8 cellular contexts compared by ENCODE assay signal in the genomic region with DNA sequence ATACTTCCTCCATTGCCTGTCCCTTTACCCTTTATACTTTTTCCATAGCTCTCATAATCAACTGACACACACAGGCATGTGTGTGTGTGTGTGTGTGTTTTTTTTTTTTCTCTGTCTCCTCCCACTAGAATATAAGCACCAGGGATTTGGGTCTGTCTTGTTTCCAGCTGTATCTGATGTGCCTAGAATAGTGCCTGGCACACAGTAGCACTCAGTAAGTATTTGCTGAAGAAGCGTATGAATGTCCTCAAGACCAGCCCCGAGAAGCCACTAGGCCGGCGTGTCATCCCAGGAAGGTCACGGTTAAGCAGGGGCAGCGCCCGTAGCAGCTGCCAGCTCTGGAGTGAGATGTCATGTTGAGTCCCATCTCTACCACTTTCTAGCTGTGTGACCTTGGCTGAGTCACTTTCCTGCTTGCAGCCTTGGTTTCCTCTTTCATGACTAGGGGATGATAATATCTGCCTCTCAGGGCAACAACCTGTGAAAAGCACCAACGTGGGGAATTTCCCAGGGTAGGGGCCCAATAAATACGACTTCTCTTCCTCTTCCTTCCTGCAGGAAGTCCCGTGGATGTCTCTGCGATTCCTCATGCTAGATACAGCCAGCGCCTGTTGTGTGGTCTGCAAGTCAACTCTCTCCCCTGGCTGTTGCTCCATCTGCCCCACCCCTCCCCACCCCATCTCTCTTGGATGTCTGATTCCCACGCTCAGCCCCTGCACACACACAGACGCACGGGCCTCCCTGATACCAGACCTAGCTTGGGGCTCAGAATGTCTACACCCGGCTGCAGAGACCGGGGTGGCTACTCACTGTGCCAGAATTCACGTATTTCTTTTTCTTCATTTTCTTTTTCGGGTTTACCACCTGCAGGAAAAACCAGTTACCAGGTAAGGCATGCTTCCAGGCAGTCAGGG. TPM values are rescaled to one million over a fixed set of nuclear protein-coding genes. Genes with fewer than 3 reads are reported as not detected.
DNase-seq lines count a peak whose midpoint lies in the region; ATAC-seq and TF ChIP-seq lines count a peak whose summit lies in the region.

No MANE protein-coding gene starts in this region.

- H3K27me3 ChIP-seq in CD8-positive, alpha-beta T cell (ENCODE audit: insufficient read depth, low read length), result no peaks in the 10 kb centered on the region

- no peaks in the 10 kb centered on the region for H3K9me3 Mint-ChIP-seq in CD8-positive, alpha-beta T cell
- peaks cover under 1% of the 10 kb centered on the region for H3K9me3 Mint-ChIP-seq in T-helper 1 cell treated with Interleukin-12 subunit alpha and Interleukin-12 subunit beta and Interleukin-4 antibody, amounts not matched to agents 30 μg/mL and 1 μg/mL, for 36 hours
- no peaks in the 10 kb centered on the region for H3K9me3 Mint-ChIP-seq in activated naive CD8-positive, alpha-beta T cell treated with anti-CD3 and anti-CD28 coated beads, Interleukin-2, amount 10 ng/mL, durations not matched to agents 7 days and 5 days

- ATAC-seq in CD8-positive, alpha-beta T cell, result peak; percentile 83
- ATAC-seq in HG02642 (IDR thresholded peaks at IDR 0.05; ENCODE audit: poor library complexity, unreplicated experiment), result peak; percentile 33
- ATAC-seq in activated naive CD8-positive, alpha-beta T cell treated with anti-CD3 and anti-CD28 coated beads, Interleukin-2, amount 10 ng/mL, durations not matched to agents 7 days and 5 days (ENCODE audit: low read depth), result peak; percentile 76

- H3K27ac Mint-ChIP-seq in CD8-positive, alpha-beta T cell, result peak overlapping the region; percentile 87
- peak overlapping the region; percentile 91 for H3K27ac Mint-ChIP-seq in T-helper 1 cell treated with Interleukin-12 subunit alpha and Interleukin-12 subunit beta and Interleukin-4 antibody, amounts not matched to agents 30 μg/mL and 1 μg/mL, for 36 hours
- H3K27ac Mint-ChIP-seq in activated naive CD8-positive, alpha-beta T cell treated with anti-CD3 and anti-CD28 coated beads, Interleukin-2, amount 10 ng/mL, durations not matched to agents 7 days and 5 days, result peak overlapping the region; percentile 68

- no peaks in the 10 kb centered on the region for H3K9me3 ChIP-seq in CD8-positive, alpha-beta T cell (ENCODE audit: low read length)

- H3K4me3 Mint-ChIP-seq in CD8-positive, alpha-beta T cell, result no peak overlapping the region
- peak overlapping the region; percentile 63 for H3K4me3 Mint-ChIP-seq in T-helper 1 cell treated with Interleukin-12 subunit alpha and Interleukin-12 subunit beta and Interleukin-4 antibody, amounts not matched to agents 30 μg/mL and 1 μg/mL, for 36 hours
- H3K4me3 Mint-ChIP-seq in activated naive CD8-positive, alpha-beta T cell treated with anti-CD3 and anti-CD28 coated beads, Interleukin-2, amount 10 ng/mL, durations not matched to agents 7 days and 5 days, result peak overlapping the region; percentile 38

- H3K27me3 Mint-ChIP-seq in CD8-positive, alpha-beta T cell (ENCODE audit: low read depth), result no peaks in the 10 kb centered on the region
- no peaks in the 10 kb centered on the region for H3K27me3 Mint-ChIP-seq in T-helper 1 cell treated with Interleukin-12 subunit alpha and Interleukin-12 subunit beta and Interleukin-4 antibody, amounts not matched to agents 30 μg/mL and 1 μg/mL, for 36 hours (ENCODE audit: low read depth)
- H3K27me3 Mint-ChIP-seq in activated naive CD8-positive, alpha-beta T cell treated with anti-CD3 and anti-CD28 coated beads, Interleukin-2, amount 10 ng/mL, durations not matched to agents 7 days and 5 days, result no peaks in the 10 kb centered on the region

- no peak overlapping the region for H3K4me3 ChIP-seq in CD8-positive, alpha-beta T cell (ENCODE audit: low read depth, low read length)

- no peaks in the 10 kb centered on the region for H3K36me3 ChIP-seq in CD8-positive, alpha-beta T cell (ENCODE audit: insufficient read depth, low read length)

- no peak overlapping the region for H3K27ac ChIP-seq in CD8-positive, alpha-beta T cell (ENCODE audit: low read depth, low read length)

- H3K36me3 Mint-ChIP-seq in CD8-positive, alpha-beta T cell, result no peaks in the 10 kb centered on the region
- peaks cover 3% of the 10 kb centered on the region for H3K36me3 Mint-ChIP-seq in T-helper 1 cell treated with Interleukin-12 subunit alpha and Interleukin-12 subunit beta and Interleukin-4 antibody, amounts not matched to agents 30 μg/mL and 1 μg/mL, for 36 hours (ENCODE audit: low read depth)
- no peaks in the 10 kb centered on the region for H3K36me3 Mint-ChIP-seq in activated naive CD8-positive, alpha-beta T cell treated with anti-CD3 and anti-CD28 coated beads, Interleukin-2, amount 10 ng/mL, durations not matched to agents 7 days and 5 days

- POLR2A ChIA-PET in CD8-positive, alpha-beta T cell (lab: Charles Lee), result interaction anchor here (0.6 kb wide), 1 partner anchor 155 kb away, joined by 3 read pairs; no protein-coding TSS in a partner anchor
- POLR2A ChIA-PET in activated naive CD8-positive, alpha-beta T cell treated with anti-CD3 and anti-CD28 coated beads, Interleukin-2, amount 10 ng/mL, durations not matched to agents 7 days and 5 days (lab: Charles Lee), result no interaction called here

- H3K4me1 ChIP-seq in CD8-positive, alpha-beta T cell (ENCODE audit: insufficient read depth, low read length), result peaks cover 15% of the 10 kb centered on the region

- intact Hi-C loops in CD8-positive, alpha-beta T cell (cut with DNase I, micrococcal nuclease), result loop anchor here in 1 of 2 experiments (1.0 kb wide), 1 partner anchor 75 kb away; no protein-coding TSS in a partner anchor

- CTCF ChIA-PET in CD8-positive, alpha-beta T cell (lab: Charles Lee), result interaction anchor here (1.0 to 1.5 kb wide), 2 partner anchors 132 to 417 kb away, joined by 3 to 7 read pairs; no protein-coding TSS in a partner anchor

- no peak for TF ChIP-seq CTCF in CD8-positive, alpha-beta T cell (IDR thresholded peaks at IDR 0.05)

- peak; percentile 33 to 75 (median 57) for DNase-seq in CD8-positive, alpha-beta T cell
- no peak for DNase-seq in activated naive CD8-positive, alpha-beta T cell treated with anti-CD3 and anti-CD28 coated beads, Interleukin-2, amount 10 ng/mL, durations not matched to agents 7 days and 5 days
- peak; percentile 64 to 68 for DNase-seq in stimulated activated CD4-positive, alpha-beta T cell treated with anti-CD3 and anti-CD28 coated beads, Interleukin-15, amount 100 ng/mL, for 48 hours (ENCODE audit: low read depth in 2 of 2)
- DNase-seq in islet precursor cell (no peak), NCI-H1694 treated with DMSO at 0.1 percent for 48 hours (lab: John Stamatoyannopoulos, UW) (no peak), superior temporal gyrus (ENCODE audit: extremely low spot score) (no peak)

- peaks cover 33% of the 10 kb centered on the region for H3K4me1 Mint-ChIP-seq in CD8-positive, alpha-beta T cell (ENCODE audit: low read depth)
- peaks cover 72% of the 10 kb centered on the region for H3K4me1 Mint-ChIP-seq in T-helper 1 cell treated with Interleukin-12 subunit alpha and Interleukin-12 subunit beta and Interleukin-4 antibody, amounts not matched to agents 30 μg/mL and 1 μg/mL, for 36 hours (ENCODE audit: low read depth)
- peaks cover 49% of the 10 kb centered on the region for H3K4me1 Mint-ChIP-seq in activated naive CD8-positive, alpha-beta T cell treated with anti-CD3 and anti-CD28 coated beads, Interleukin-2, amount 10 ng/mL, durations not matched to agents 7 days and 5 days

RNA-seq across cellular contexts. Expression of gene RAB44, which starts 58.1 kb away (rescaled TPM):
- under 1 TPM in 1 of 2 experiments, not detected in 1; 0.08 TPM for total RNA-seq in CD8-positive, alpha-beta T cell
- not detected for total RNA-seq in activated naive CD8-positive, alpha-beta T cell treated with anti-CD3 and anti-CD28 coated beads, Interleukin-2, amount 10 ng/mL, durations not matched to agents 7 days and 5 days

Comparison
In these comparisons a context has a peak if more than half of its experiments do, and no peak if none do; other contexts are left out.
1. ATAC-seq: peak in every context shown above with its lines; median percentile 83 in CD8-positive, alpha-beta T cell; 76 in activated naive CD8-positive, alpha-beta T cell treated with anti-CD3 and anti-CD28 coated beads, Interleukin-2, amount 10 ng/mL, durations not matched to agents 7 days and 5 days; 33 in HG02642.
2. DNase-seq: peak in CD8-positive, alpha-beta T cell (7 of 7) and stimulated activated CD4-positive, alpha-beta T cell treated with anti-CD3 and anti-CD28 coated beads, Interleukin-15, amount 100 ng/mL, for 48 hours (2 of 2); none in activated naive CD8-positive, alpha-beta T cell treated with anti-CD3 and anti-CD28 coated beads, Interleukin-2, amount 10 ng/mL, durations not matched to agents 7 days and 5 days (single experiment), islet precursor cell (single experiment), NCI-H1694 treated with DMSO at 0.1 percent for 48 hours (single experiment) and superior temporal gyrus (single experiment).
3. Peak in every context shown above with its lines, with median percentiles within 50 percentile points of each other: H3K27ac Mint-ChIP-seq.